29 cellular contexts compared by ENCODE assay signal in genomic region chr7:121741896-121742295, GRCh38.
A peak's percentile ranks its signal among the peaks of the same experiment; 100 is the strongest.
DNase-seq lines count a peak whose midpoint lies in the region; ATAC-seq and TF ChIP-seq lines count a peak whose summit lies in the region.
"Had no signal": no experiment of that assay in that cellular context is flagged by ENCODE, and none has a peak within 500 bp of the region (broad histone marks: within the 10 kb centered on the region; RNA-seq: fewer than 3 reads in every experiment).

No MANE protein-coding gene starts in this region.

- no peaks in the 10 kb centered on the region for H3K4me1 ChIP-seq in CD8-positive, alpha-beta T cell (ENCODE audit: insufficient read depth, low read length)
- H3K4me1 ChIP-seq: stomach, thyroid gland, vagina had no signal

- H3K9me3 ChIP-seq in CD8-positive, alpha-beta T cell (ENCODE audit: low read length) = no peaks in the 10 kb centered on the region
- H3K9me3 ChIP-seq: mucosa of descending colon, stomach, thyroid gland, vagina had no signal

- POLR2A ChIA-PET in CD8-positive, alpha-beta T cell (lab: Charles Lee) = no interaction called here

- TF ChIP-seq CTCF in astrocyte of the cerebellum (IDR thresholded peaks at IDR 0.05; ENCODE audit: low read depth, low read length, missing control alignments) = no peak
- TF ChIP-seq CTCF in CD8-positive, alpha-beta T cell (IDR thresholded peaks at IDR 0.05) = no peak

- H3K9me3 Mint-ChIP-seq in CD8-positive, alpha-beta T cell = no peaks in the 10 kb centered on the region
- H3K9me3 Mint-ChIP-seq: nephron progenitor cell; T-helper 2 cell treated with Interferon-gamma antibody and Interleukin-4, amounts not matched to agents 5 μg/mL and 100 μg/mL, for 36 hours had no signal

- no peak overlapping the region for H3K4me3 ChIP-seq in astrocyte of the cerebellum (ENCODE audit: low read depth, low read length)
- no peak overlapping the region for H3K4me3 ChIP-seq in CD8-positive, alpha-beta T cell (ENCODE audit: low read depth, low read length)
- H3K4me3 ChIP-seq: lung, mucosa of descending colon, smooth muscle cell, stomach, thyroid gland, vagina had no signal

- ATAC-seq in HG03460 (IDR thresholded peaks at IDR 0.05; ENCODE audit: unreplicated experiment) (no peak), GM21515 (IDR thresholded peaks at IDR 0.05; ENCODE audit: unreplicated experiment) (no peak), HG03354 (IDR thresholded peaks at IDR 0.05; ENCODE audit: poor library complexity, severe bottlenecking, unreplicated experiment) (no peak)
- ATAC-seq in CD8-positive, alpha-beta T cell = no peak
- ATAC-seq: mucosa of descending colon had no signal

- H3K4me3 Mint-ChIP-seq in CD8-positive, alpha-beta T cell = no peak overlapping the region
- H3K4me3 Mint-ChIP-seq: nephron progenitor cell; T-helper 2 cell treated with Interferon-gamma antibody and Interleukin-4, amounts not matched to agents 5 μg/mL and 100 μg/mL, for 36 hours had no signal

- no peak overlapping the region for H3K27ac Mint-ChIP-seq in CD8-positive, alpha-beta T cell
- H3K27ac Mint-ChIP-seq: nephron progenitor cell; T-helper 2 cell treated with Interferon-gamma antibody and Interleukin-4, amounts not matched to agents 5 μg/mL and 100 μg/mL, for 36 hours had no signal

- no peaks in the 10 kb centered on the region for H3K36me3 Mint-ChIP-seq in CD8-positive, alpha-beta T cell

- in situ Hi-C loops in astrocyte of the cerebellum (cut with HindIII; ENCODE audit: low sequenced_read_pairs) = no loop called here

- H3K36me3 ChIP-seq in CD8-positive, alpha-beta T cell (ENCODE audit: insufficient read depth, low read length) = no peaks in the 10 kb centered on the region
- H3K36me3 ChIP-seq: stomach, thyroid gland, vagina had no signal

- H3K4me1 Mint-ChIP-seq in CD8-positive, alpha-beta T cell (ENCODE audit: low read depth) = no peaks in the 10 kb centered on the region
- H3K4me1 Mint-ChIP-seq: nephron progenitor cell had no signal

- peak; percentile 10 for DNase-seq in ELR (ENCODE audit: low read depth)
- DNase-seq in NCI-H1105 (lab: John Stamatoyannopoulos, UW) = peak; percentile 19
- DNase-seq in astrocyte of the cerebellum (ENCODE audit: low read depth) = peak; percentile 29
- peak; percentile 2 for DNase-seq in glomerular visceral epithelial cell (ENCODE audit: extremely low spot score)
- no peak for DNase-seq in CD8-positive, alpha-beta T cell
- DNase-seq: activated CD4-positive, alpha-beta T cell treated with anti-CD3 and anti-CD28 coated beads for 48 hours; activated effector memory CD4-positive, alpha-beta T cell treated with anti-CD3 and anti-CD28 coated beads, Interleukin-2, amount 50 U/mL, for 16 hours; activated T-cell treated with anti-CD3 and anti-CD28 coated beads, Interleukin-2, amount 50 U/mL, for 1 hour; EL; mucosa of descending colon; NCI-H1048; NCI-H2029; NCI-H2227 treated with DMSO at 0.1 percent for 48 hours; nephron progenitor cell; OCI-M1; retina; Right ventricle myocardium superior; stimulated activated CD4-positive, alpha-beta T cell treated with anti-CD3 and anti-CD28 coated beads, Interleukin-1b, Interleukin-23, amount 100 ng/mL, for 48 hours; stomach; thyroid gland had no signal

- intact Hi-C loops in CD8-positive, alpha-beta T cell (cut with DNase I, micrococcal nuclease) = no loop called here

- CTCF ChIA-PET in CD8-positive, alpha-beta T cell (lab: Charles Lee) = no interaction called here

- no peaks in the 10 kb centered on the region for H3K27me3 Mint-ChIP-seq in CD8-positive, alpha-beta T cell (ENCODE audit: low read depth)

- H3K27me3 ChIP-seq in CD8-positive, alpha-beta T cell (ENCODE audit: insufficient read depth, low read length) = no peaks in the 10 kb centered on the region
- H3K27me3 ChIP-seq: stomach, thyroid gland, vagina had no signal

- no peak overlapping the region for H3K27ac ChIP-seq in CD8-positive, alpha-beta T cell (ENCODE audit: low read depth, low read length)
- H3K27ac ChIP-seq: C4-2B, stomach, thyroid gland, vagina, VCaP had no signal

Comparison
In these comparisons a context has a peak if more than half of its experiments do, and no peak if none do; other contexts are left out.
1. DNase-seq: peak in ELR (single experiment), NCI-H1105 (single experiment), astrocyte of the cerebellum (single experiment) and glomerular visceral epithelial cell (single experiment); none in CD8-positive, alpha-beta T cell (0 of 7).